In the genomic region with DNA sequence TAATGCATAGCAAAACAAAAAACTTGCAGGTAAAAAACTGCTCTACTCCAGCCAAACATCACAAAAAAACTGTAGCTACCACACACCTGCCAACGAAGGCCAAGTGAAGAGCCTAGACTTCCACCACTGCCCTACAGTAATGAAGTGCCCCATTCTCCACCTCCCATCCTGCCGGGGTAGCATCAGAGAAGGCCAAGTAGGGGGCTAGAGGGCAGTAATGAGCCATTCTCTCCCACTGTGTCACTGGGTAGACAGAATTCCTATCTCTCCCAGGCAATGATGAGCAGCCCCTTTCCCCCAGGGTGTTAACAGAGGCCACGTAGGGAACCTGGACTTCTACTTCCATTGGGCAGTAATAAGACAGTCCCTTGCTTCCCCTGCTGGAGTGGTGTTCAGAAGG, we compare ENCODE assay signal across 9 cellular contexts. TPM values are rescaled to one million over a fixed set of nuclear protein-coding genes. Genes with fewer than 3 reads are reported as not detected.
A peak's percentile ranks its signal among the peaks of the same experiment; 100 is the strongest.
DNase-seq lines count a peak whose midpoint lies in the region; ATAC-seq, FAIRE-seq and TF ChIP-seq lines count a peak whose summit lies in the region.
"Had no signal": no experiment of that assay in that cellular context is flagged by ENCODE, and none has a peak within 500 bp of the region (broad histone marks: within the 10 kb centered on the region; RNA-seq: fewer than 3 reads in every experiment).

No MANE protein-coding gene starts in this region.

- dilution Hi-C loops in endothelial cell of umbilical vein (cut with MboI; ENCODE audit: extremely low pct_ligation_motif_present, low sequenced_read_pairs) = no loop called here

- H3K4me1 ChIP-seq in PC-3 (ENCODE audit: insufficient read depth, low read length) (no peaks in the 10 kb centered on the region), endothelial cell of umbilical vein (ENCODE audit: control insufficient read depth, extremely low read depth, insufficient read depth, low read length) (no peaks in the 10 kb centered on the region), sigmoid colon (no peaks in the 10 kb centered on the region)

- no peak for TF ChIP-seq EP300 in sigmoid colon (IDR thresholded peaks at IDR 0.05)

- no peak overlapping the region for H3K4me2 ChIP-seq in PC-3 (ENCODE audit: low read length)
- no peak overlapping the region for H3K4me2 ChIP-seq in endothelial cell of umbilical vein (ENCODE audit: insufficient read depth, low read length)

- no peak overlapping the region for H2AFZ ChIP-seq in PC-3 (ENCODE audit: low read length)
- H2AFZ ChIP-seq in endothelial cell of umbilical vein (ENCODE audit: low read depth, low read length) = no peak overlapping the region

- no peaks in the 10 kb centered on the region for H3K9me2 ChIP-seq in PC-3 (replicated peaks; ENCODE audit: low read length)

- no peak overlapping the region for H3K4me3 Mint-ChIP-seq in Calu3 (ENCODE audit: low read depth, unreplicated experiment)
- H3K4me3 Mint-ChIP-seq in nephron progenitor cell = no peak overlapping the region

- WGBS in sigmoid colon, 2 donors = 66 to 69% methylated on average over 3 of the region's 3 CpGs

- H3K36me3 Mint-ChIP-seq in Calu3 (ENCODE audit: insufficient read depth, unreplicated experiment) (peaks cover 14% of the 10 kb centered on the region), nephron progenitor cell (ENCODE audit: low read depth) (peaks cover 68% of the 10 kb centered on the region)

- POLR2A ChIA-PET in PC-3 (lab: Charles Lee; ENCODE audit: unreplicated experiment) (no interaction called here), endothelial cell of umbilical vein (lab: Charles Lee) (no interaction called here)

- BruUV-seq in Calu3 (replicated peaks; lab: Mats Ljungman, UMichigan) = no TSS peak
- BruUV-seq in PC-3 (replicated peaks; lab: Mats Ljungman, UMichigan) = no TSS peak
- BruUV-seq in endothelial cell of umbilical vein (replicated peaks; lab: Mats Ljungman, UMichigan) = no TSS peak

- H3F3A ChIP-seq in PC-3 (ENCODE audit: low read length, unreplicated experiment) = no peaks in the 10 kb centered on the region

- H3K27ac Mint-ChIP-seq in Calu3 (ENCODE audit: unreplicated experiment) (no peak overlapping the region), nephron progenitor cell (no peak overlapping the region)

- H3K4me3 ChIP-seq in PC-3 (ENCODE audit: low read length) = no peak overlapping the region
- no peak overlapping the region for H3K4me3 ChIP-seq in endothelial cell of umbilical vein (replicated peaks in 1 of 3; ENCODE audit: insufficient read depth in 1 of 3, low read depth in 1 of 3, low read length in 3 of 3)
- no peak overlapping the region for H3K4me3 ChIP-seq in sigmoid colon

- no peaks in the 10 kb centered on the region for H3K9me1 ChIP-seq in endothelial cell of umbilical vein (replicated peaks; ENCODE audit: control insufficient read depth, extremely low read depth, insufficient read depth, low read length)

- H3K9me3 ChIP-seq in PC-3 (ENCODE audit: low read length) (peaks cover 7% of the 10 kb centered on the region), endothelial cell of umbilical vein (replicated peaks; ENCODE audit: control insufficient read depth, insufficient read depth, low read length) (no peaks in the 10 kb centered on the region), sigmoid colon (peaks cover 0 to 2% (median 1%) of the 10 kb centered on the region in 4 donors)

- no peaks in the 10 kb centered on the region for H3K27me3 Mint-ChIP-seq in Calu3 (ENCODE audit: unreplicated experiment)
- no peaks in the 10 kb centered on the region for H3K27me3 Mint-ChIP-seq in nephron progenitor cell (ENCODE audit: low read depth, poor library complexity)

- DNase-seq in Calu3 = peak; percentile 63
- DNase-seq in PC-3 = peak; percentile 72
- peak; percentile 49 for DNase-seq in endothelial cell of umbilical vein (ENCODE audit: low read depth, low spot score)
- peak; percentile 36 for DNase-seq in nephron progenitor cell
- no peak for DNase-seq in NCI-H1930 (lab: John Stamatoyannopoulos, UW)
- no peak for DNase-seq in NCI-H446 (lab: John Stamatoyannopoulos, UW)
- no peak for DNase-seq in sigmoid colon

- TF ChIP-seq POLR2A in endothelial cell of umbilical vein (IDR thresholded peaks at IDR 0.05; ENCODE audit: low read depth, low read length) (no peak), sigmoid colon (IDR thresholded peaks at IDR 0.05) (no peak)

- no peaks in the 10 kb centered on the region for H3K27me3 ChIP-seq in PC-3 (ENCODE audit: low read length)
- H3K27me3 ChIP-seq in endothelial cell of umbilical vein (ENCODE audit: control insufficient read depth in 2 of 2, insufficient read depth in 2 of 2, low read length in 2 of 2) = no peaks in the 10 kb centered on the region
- H3K27me3 ChIP-seq in sigmoid colon = no peaks in the 10 kb centered on the region

- H3K27ac ChIP-seq in PC-3 (ENCODE audit: low read length) = no peak overlapping the region
- H3K27ac ChIP-seq in endothelial cell of umbilical vein (ENCODE audit: insufficient read depth, low read depth, low read length) = no peak overlapping the region
- no peak overlapping the region for H3K27ac ChIP-seq in sigmoid colon

- ATAC-seq in GM21447 (IDR thresholded peaks at IDR 0.05; ENCODE audit: unreplicated experiment) (peak; percentile 65), PC-3 (peak; percentile 100)

- intact Hi-C loops in Calu3 (cut with micrococcal nuclease; ENCODE audit: unreplicated experiment) (loop anchor here (10.0 kb wide), 1 partner anchor 173 kb away; no protein-coding TSS in a partner anchor), PC-3 (cut with micrococcal nuclease) (loop anchor here (2.0 kb wide), 1 partner anchor 173 kb away; no protein-coding TSS in a partner anchor), endothelial cell of umbilical vein (cut with micrococcal nuclease) (loop anchor here (1.0 to 2.0 kb wide), 4 partner anchors 9 to 172 kb away; partner anchors contain the start of gene SEC22C), sigmoid colon (cut with DNase I) (no loop called here)

- H3K36me3 ChIP-seq in PC-3 (ENCODE audit: low read depth, low read length) = peaks cover 28% of the 10 kb centered on the region
- H3K36me3 ChIP-seq in endothelial cell of umbilical vein (ENCODE audit: control insufficient read depth in 2 of 2, extremely low read depth in 1 of 2, insufficient read depth in 2 of 2, low read length in 2 of 2) = peaks cover 2 to 6% of the 10 kb centered on the region in 2 experiments
- peaks cover 0 to 32% (median 9%) of the 10 kb centered on the region in 4 donors for H3K36me3 ChIP-seq in sigmoid colon

- H3K79me2 ChIP-seq in PC-3 (ENCODE audit: low read length) = peaks cover 33% of the 10 kb centered on the region
- H3K79me2 ChIP-seq in endothelial cell of umbilical vein (ENCODE audit: control insufficient read depth, insufficient read depth, low read length) = peaks cover 61% of the 10 kb centered on the region

- CTCF ChIA-PET in Calu3 (lab: Charles Lee) (interaction anchor here (0.7 kb wide), 1 partner anchor 28 kb away, joined by 4 read pairs; no protein-coding TSS in a partner anchor), PC-3 (lab: Charles Lee) (no interaction called here), endothelial cell of umbilical vein (lab: Charles Lee) (interaction anchor here (1.1 kb wide), 2 partner anchors 173 to 190 kb away, joined by 3 to 4 read pairs; no protein-coding TSS in a partner anchor)

- H4K20me1 ChIP-seq in PC-3 (ENCODE audit: low read length) = no peaks in the 10 kb centered on the region
- peaks cover 6% of the 10 kb centered on the region for H4K20me1 ChIP-seq in endothelial cell of umbilical vein (replicated peaks; ENCODE audit: control insufficient read depth, extremely low read depth, insufficient read depth, low read length)

- peak; percentile 61 for FAIRE-seq in endothelial cell of umbilical vein (lab: Jason Lieb, UNC)
- FAIRE-seq: TTC549 had no signal

- no peak overlapping the region for H3K9ac ChIP-seq in PC-3 (ENCODE audit: low read length)
- H3K9ac ChIP-seq in endothelial cell of umbilical vein (replicated peaks; ENCODE audit: extremely low read depth, insufficient read depth, low read length) = no peak overlapping the region

- peak; percentile 33 for TF ChIP-seq CTCF in Calu3 (IDR thresholded peaks at IDR 0.05; ENCODE audit: unreplicated experiment)
- TF ChIP-seq CTCF in PC-3 (conservative IDR thresholded peaks at IDR 0.05; ENCODE audit: low read depth, low read length) = peak; percentile 82
- TF ChIP-seq CTCF in endothelial cell of umbilical vein (IDR thresholded peaks at IDR 0.05; ENCODE audit: extremely low read depth in 1 of 2, insufficient read depth in 1 of 2, low read depth in 1 of 2, low read length in 2 of 2) = peak; percentile 58 to 62
- TF ChIP-seq CTCF in nephron progenitor cell (IDR thresholded peaks at IDR 0.05) = peak; percentile 31
- TF ChIP-seq CTCF in sigmoid colon (IDR thresholded peaks at IDR 0.05) = peak in 1 of 4 experiments; percentile 9

- H3K4me1 Mint-ChIP-seq in Calu3 (ENCODE audit: low read depth, unreplicated experiment) (no peaks in the 10 kb centered on the region), nephron progenitor cell (peaks cover 6% of the 10 kb centered on the region)

- H3K9me3 Mint-ChIP-seq in Calu3 (ENCODE audit: low read depth, unreplicated experiment) = no peaks in the 10 kb centered on the region
- H3K9me3 Mint-ChIP-seq in nephron progenitor cell = peaks cover 38% of the 10 kb centered on the region

RNA-seq across cellular contexts. Expression of gene SEC22C, which starts 9.5 kb away (rescaled TPM):
- total RNA-seq in Calu3 (2022) (32.1 and 42.3 TPM in 2 replicates), PC-3 (2014; rRNA removed) (43.2 and 63.3 TPM in 2 replicates), endothelial cell of umbilical vein (60.7 and 61.9 TPM in 2 replicates), sigmoid colon (10 to 100 TPM; 48.5 to 89.2 (median 57.2) TPM)
- polyA plus RNA-seq in endothelial cell of umbilical vein (32.9 and 43.9 TPM in 2 replicates), sigmoid colon (10 to 100 TPM in 2 of 3 donors, 1 to 10 TPM in 1; 8.4 to 18.2 (median 11.3) TPM)
- polyA plus RNA-seq in endothelial cell of umbilical vein (2011; cell fraction: cytosol; rRNA removed) = 36.5 and 37.4 TPM in 2 replicates
- 51.9 and 57.1 TPM in 2 replicates for polyA plus RNA-seq in endothelial cell of umbilical vein (2011; cell fraction: nucleus; rRNA removed)
- 37.3 and 53.1 TPM in 2 replicates for polyA plus RNA-seq in endothelial cell of umbilical vein (2012)
- 44.7 and 50.3 TPM in 2 replicates for polyA minus RNA-seq in endothelial cell of umbilical vein
- 15.2 TPM for polyA minus RNA-seq in endothelial cell of umbilical vein (2011; cell fraction: cytosol; rRNA and poly(A)+ RNA removed)
- 24.0 and 24.3 TPM in 2 replicates for polyA minus RNA-seq in endothelial cell of umbilical vein (2011; cell fraction: nucleus; rRNA and poly(A)+ RNA removed)

RNA-seq across cellular contexts. Expression of gene SS18L2, which starts 18.4 kb away (rescaled TPM):
- total RNA-seq in Calu3 (2022) (23.7 and 25.3 TPM in 2 replicates), PC-3 (2014; rRNA removed) (31.1 and 36.8 TPM in 2 replicates), endothelial cell of umbilical vein (28.6 and 32.4 TPM in 2 replicates), sigmoid colon (10 to 100 TPM in 2 of 4 donors, 1 to 10 TPM in 2; 9.1 to 27.0 (median 12.8) TPM)
- polyA plus RNA-seq in endothelial cell of umbilical vein (14.5 and 20.3 TPM in 2 replicates), sigmoid colon (10 to 100 TPM; 36.6 to 67.3 (median 41.5) TPM)
- polyA plus RNA-seq in endothelial cell of umbilical vein (2011; cell fraction: cytosol; rRNA removed) = 29.4 and 29.9 TPM in 2 replicates
- polyA plus RNA-seq in endothelial cell of umbilical vein (2011; cell fraction: nucleus; rRNA removed) = 14.6 and 18.4 TPM in 2 replicates
- polyA plus RNA-seq in endothelial cell of umbilical vein (2012) = 34.1 and 53.8 TPM in 2 replicates
- 11.7 and 19.5 TPM in 2 replicates for polyA minus RNA-seq in endothelial cell of umbilical vein
- polyA minus RNA-seq in endothelial cell of umbilical vein (2011; cell fraction: cytosol; rRNA and poly(A)+ RNA removed) = 12.2 TPM
- polyA minus RNA-seq in endothelial cell of umbilical vein (2011; cell fraction: nucleus; rRNA and poly(A)+ RNA removed) = 3.1 and 7.0 TPM in 2 replicates

RNA-seq across cellular contexts. Expression of gene NKTR, which starts 28.2 kb away (rescaled TPM):
- total RNA-seq in Calu3 (2022) (61.3 and 70.0 TPM in 2 replicates), PC-3 (2014; rRNA removed) (35.3 and 37.6 TPM in 2 replicates), endothelial cell of umbilical vein (92.6 and 99.0 TPM in 2 replicates), sigmoid colon (100 to 1,000 TPM in 1 of 4 donors, 10 to 100 TPM in 3; 81.3 to 130 (median 84.4) TPM)
- polyA plus RNA-seq in endothelial cell of umbilical vein (22.3 and 27.4 TPM in 2 replicates), sigmoid colon (10 to 100 TPM in 1 of 3 donors, 1 to 10 TPM in 2; 1.8 to 27.9 (median 2.5) TPM)
- 8.7 and 14.4 TPM in 2 replicates for polyA plus RNA-seq in endothelial cell of umbilical vein (2011; cell fraction: cytosol; rRNA removed)
- polyA plus RNA-seq in endothelial cell of umbilical vein (2011; cell fraction: nucleus; rRNA removed) = 257 and 378 TPM in 2 replicates
- 35.0 and 49.7 TPM in 2 replicates for polyA plus RNA-seq in endothelial cell of umbilical vein (2012)
- 51.7 and 60.7 TPM in 2 replicates for polyA minus RNA-seq in endothelial cell of umbilical vein
- 23.9 TPM for polyA minus RNA-seq in endothelial cell of umbilical vein (2011; cell fraction: cytosol; rRNA and poly(A)+ RNA removed)
- 197 and 292 TPM in 2 replicates for polyA minus RNA-seq in endothelial cell of umbilical vein (2011; cell fraction: nucleus; rRNA and poly(A)+ RNA removed)

Comparison
In these comparisons a context has a peak if more than half of its experiments do, and no peak if none do; other contexts are left out.
1. DNase-seq: peak in Calu3 (single experiment), PC-3 (single experiment), endothelial cell of umbilical vein (single experiment) and nephron progenitor cell (single experiment); none in NCI-H1930 (0 of 2), NCI-H446 (0 of 2) and sigmoid colon (single experiment).